In the genomic region with DNA sequence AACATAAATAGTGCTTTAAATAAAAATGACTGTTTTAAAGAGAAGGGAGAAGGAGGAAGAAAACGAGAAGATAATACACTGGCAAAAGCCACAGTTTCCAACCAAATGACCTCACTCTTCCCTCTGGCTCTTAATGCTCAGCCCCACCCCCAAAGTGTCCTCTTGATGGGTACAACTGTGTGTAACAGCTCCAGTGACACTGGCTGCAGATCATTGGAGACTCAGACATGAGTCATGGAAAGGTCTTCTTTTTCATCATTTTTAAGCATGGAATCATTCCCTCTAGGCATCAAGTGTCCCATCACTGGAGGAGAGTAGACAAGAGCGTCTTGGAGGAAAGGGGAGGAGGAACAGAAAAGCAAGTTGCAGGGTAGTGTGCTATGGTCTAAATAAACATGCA, we compare ENCODE assay signal across 1 cellular context.
TF ChIP-seq lines count a peak whose summit lies in the region.

No MANE protein-coding gene starts in this region.

TF ChIP-seq in WTC11, 78 proteins besides CTCF, POLR2A, EP300 and RAD21:
- no peak for TF ChIP-seq NFYB (CRISPR knock-in tag; conservative IDR thresholded peaks at IDR 0.05; ENCODE audit: low read depth)
- TF ChIP-seq ZNF138 (CRISPR knock-in tag; conservative IDR thresholded peaks at IDR 0.05) = no peak
- TF ChIP-seq GABPB1 (CRISPR knock-in tag; IDR thresholded peaks at IDR 0.05) = no peak
- no peak for TF ChIP-seq ESRRA (CRISPR knock-in tag; IDR thresholded peaks at IDR 0.05; ENCODE audit: borderline replicate concordance)
- TF ChIP-seq IRF2 (CRISPR knock-in tag; IDR thresholded peaks at IDR 0.05; ENCODE audit: borderline replicate concordance, low read depth) = no peak
- TF ChIP-seq TP53 (CRISPR knock-in tag; IDR thresholded peaks at IDR 0.05) = no peak
- TF ChIP-seq, protein P1, sequence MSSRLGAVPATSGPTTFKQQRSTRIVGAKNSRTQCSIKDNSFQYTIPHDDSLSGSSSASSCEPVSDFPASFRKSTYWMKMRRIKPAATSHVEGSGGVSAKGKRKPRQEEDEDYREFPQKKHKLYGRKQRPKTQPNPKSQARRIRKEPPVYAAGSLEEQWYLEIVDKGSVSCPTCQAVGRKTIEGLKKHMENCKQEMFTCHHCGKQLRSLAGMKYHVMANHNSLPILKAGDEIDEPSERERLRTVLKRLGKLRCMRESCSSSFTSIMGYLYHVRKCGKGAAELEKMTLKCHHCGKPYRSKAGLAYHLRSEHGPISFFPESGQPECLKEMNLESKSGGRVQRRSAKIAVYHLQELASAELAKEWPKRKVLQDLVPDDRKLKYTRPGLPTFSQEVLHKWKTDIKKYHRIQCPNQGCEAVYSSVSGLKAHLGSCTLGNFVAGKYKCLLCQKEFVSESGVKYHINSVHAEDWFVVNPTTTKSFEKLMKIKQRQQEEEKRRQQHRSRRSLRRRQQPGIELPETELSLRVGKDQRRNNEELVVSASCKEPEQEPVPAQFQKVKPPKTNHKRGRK (CRISPR knock-in tag; IDR thresholded peaks at IDR 0.05; ENCODE audit: borderline replicate concordance) = no peak
- TF ChIP-seq ZNF232 (CRISPR knock-in tag; IDR thresholded peaks at IDR 0.05) = no peak
- TF ChIP-seq, protein P2, sequence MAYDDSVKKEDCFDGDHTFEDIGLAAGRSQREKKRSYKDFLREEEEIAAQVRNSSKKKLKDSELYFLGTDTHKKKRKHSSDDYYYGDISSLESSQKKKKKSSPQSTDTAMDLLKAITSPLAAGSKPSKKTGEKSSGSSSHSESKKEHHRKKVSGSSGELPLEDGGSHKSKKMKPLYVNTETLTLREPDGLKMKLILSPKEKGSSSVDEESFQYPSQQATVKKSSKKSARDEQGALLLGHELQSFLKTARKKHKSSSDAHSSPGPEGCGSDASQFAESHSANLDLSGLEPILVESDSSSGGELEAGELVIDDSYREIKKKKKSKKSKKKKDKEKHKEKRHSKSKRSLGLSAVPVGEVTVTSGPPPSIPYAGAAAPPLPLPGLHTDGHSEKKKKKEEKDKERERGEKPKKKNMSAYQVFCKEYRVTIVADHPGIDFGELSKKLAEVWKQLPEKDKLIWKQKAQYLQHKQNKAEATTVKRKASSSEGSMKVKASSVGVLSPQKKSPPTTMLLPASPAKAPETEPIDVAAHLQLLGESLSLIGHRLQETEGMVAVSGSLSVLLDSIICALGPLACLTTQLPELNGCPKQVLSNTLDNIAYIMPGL (CRISPR knock-in tag; IDR thresholded peaks at IDR 0.05) = no peak
- TF ChIP-seq RELA (CRISPR knock-in tag; IDR thresholded peaks at IDR 0.05; ENCODE audit: borderline replicate concordance) = no peak
- no peak for TF ChIP-seq GTF2I (CRISPR knock-in tag; conservative IDR thresholded peaks at IDR 0.05)
- TF ChIP-seq, protein P3, sequence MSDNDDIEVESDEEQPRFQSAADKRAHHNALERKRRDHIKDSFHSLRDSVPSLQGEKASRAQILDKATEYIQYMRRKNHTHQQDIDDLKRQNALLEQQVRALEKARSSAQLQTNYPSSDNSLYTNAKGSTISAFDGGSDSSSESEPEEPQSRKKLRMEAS (CRISPR knock-in tag; IDR thresholded peaks at IDR 0.05) = no peak
- TF ChIP-seq, protein P4, sequence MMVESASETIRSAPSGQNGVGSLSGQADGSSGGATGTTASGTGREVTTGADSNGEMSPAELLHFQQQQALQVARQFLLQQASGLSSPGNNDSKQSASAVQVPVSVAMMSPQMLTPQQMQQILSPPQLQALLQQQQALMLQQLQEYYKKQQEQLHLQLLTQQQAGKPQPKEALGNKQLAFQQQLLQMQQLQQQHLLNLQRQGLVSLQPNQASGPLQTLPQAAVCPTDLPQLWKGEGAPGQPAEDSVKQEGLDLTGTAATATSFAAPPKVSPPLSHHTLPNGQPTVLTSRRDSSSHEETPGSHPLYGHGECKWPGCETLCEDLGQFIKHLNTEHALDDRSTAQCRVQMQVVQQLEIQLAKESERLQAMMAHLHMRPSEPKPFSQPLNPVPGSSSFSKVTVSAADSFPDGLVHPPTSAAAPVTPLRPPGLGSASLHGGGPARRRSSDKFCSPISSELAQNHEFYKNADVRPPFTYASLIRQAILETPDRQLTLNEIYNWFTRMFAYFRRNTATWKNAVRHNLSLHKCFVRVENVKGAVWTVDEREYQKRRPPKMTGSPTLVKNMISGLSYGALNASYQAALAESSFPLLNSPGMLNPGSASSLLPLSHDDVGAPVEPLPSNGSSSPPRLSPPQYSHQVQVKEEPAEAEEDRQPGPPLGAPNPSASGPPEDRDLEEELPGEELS (CRISPR knock-in tag; IDR thresholded peaks at IDR 0.05) = no peak
TF ChIP-seq in WTC11: peak in this region for 0.
